In the genomic region with DNA sequence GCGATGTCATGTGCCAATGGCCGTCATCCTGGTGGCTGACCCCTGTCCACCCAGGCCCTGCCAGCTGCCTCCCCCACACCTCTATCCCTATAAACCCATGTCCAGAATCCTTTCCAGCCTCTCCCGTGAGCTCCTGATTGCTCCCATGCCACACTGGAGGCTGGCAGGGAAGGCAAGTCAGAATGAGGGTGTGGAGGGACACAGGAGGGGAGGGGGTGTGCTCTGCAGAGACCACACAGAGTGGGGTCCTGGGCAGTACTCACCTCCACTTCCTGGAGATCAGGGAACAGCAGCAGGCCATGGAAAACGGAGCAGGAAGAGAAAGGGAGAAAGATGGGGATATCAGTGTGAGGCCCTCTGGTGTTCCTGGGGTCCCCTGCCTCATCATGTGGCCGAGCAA, we compare ENCODE assay signal across 17 cellular contexts.
"Had no signal": no experiment of that assay in that cellular context is flagged by ENCODE, and none has a peak within 500 bp of the region (broad histone marks: within the 10 kb centered on the region; RNA-seq: fewer than 3 reads in every experiment).

No MANE protein-coding gene starts in this region.

- H3K9me3 ChIP-seq: left ventricle myocardium inferior, psoas muscle, SK-N-SH, upper lobe of left lung had no signal

- H3K27me3 ChIP-seq: hepatocyte, upper lobe of left lung had no signal

- H3K36me3 ChIP-seq: brain microvascular endothelial cell, left ventricle myocardium inferior had no signal

- ATAC-seq: activated CD8-positive, alpha-beta memory T cell treated with anti-CD3 and anti-CD28 coated beads, Interleukin-2, amount 10 ng/mL, durations not matched to agents 7 days and 5 days; psoas muscle; sciatic nerve had no signal

- H3K27ac Mint-ChIP-seq: activated CD8-positive, alpha-beta memory T cell treated with anti-CD3 and anti-CD28 coated beads, Interleukin-2, amount 10 ng/mL, durations not matched to agents 7 days and 5 days; dendritic cell treated with granulocyte-macrophage colony-stimulating factor and Interleukin-4, amounts not matched to agents 40 ng/mL and 50 ng/mL, for 4 days had no signal

- DNase-seq: activated CD4-positive, alpha-beta T cell treated with anti-CD3 and anti-CD28 coated beads, Interleukin-2, amount 50 U/mL, for 1 hour; activated CD8-positive, alpha-beta memory T cell treated with anti-CD3 and anti-CD28 coated beads, Interleukin-2, amount 10 ng/mL, durations not matched to agents 7 days and 5 days; activated naive CD4-positive, alpha-beta T cell treated with Interleukin-2 at 50 U/mL for 16 hours; activated T-cell treated with anti-CD3 and anti-CD28 coated beads, Interleukin-2, amount 50 U/mL, for 48 hours; brain microvascular endothelial cell; cerebellar nuclear complex; erythroblast; kidney; left ventricle myocardium inferior; SK-N-SH; stimulated activated CD4-positive, alpha-beta T cell treated with anti-CD3 and anti-CD28 coated beads, Interleukin-2, amount 100 ng/mL, for 24 hours; stimulated activated naive CD4-positive, alpha-beta T cell treated with Interleukin-2 at 50 U/mL for 16 hours; upper lobe of left lung had no signal

- H3K27ac ChIP-seq: brain microvascular endothelial cell, hepatocyte, left ventricle myocardium inferior, psoas muscle, upper lobe of left lung had no signal

- H3K9me3 Mint-ChIP-seq: dendritic cell treated with granulocyte-macrophage colony-stimulating factor and Interleukin-4, amounts not matched to agents 40 ng/mL and 50 ng/mL, for 4 days had no signal

- H3K4me3 ChIP-seq: hepatocyte, left ventricle myocardium inferior, psoas muscle, upper lobe of left lung had no signal

- H3K27me3 Mint-ChIP-seq: activated CD8-positive, alpha-beta memory T cell treated with anti-CD3 and anti-CD28 coated beads, Interleukin-2, amount 10 ng/mL, durations not matched to agents 7 days and 5 days had no signal

- H3K4me3 Mint-ChIP-seq: activated CD8-positive, alpha-beta memory T cell treated with anti-CD3 and anti-CD28 coated beads, Interleukin-2, amount 10 ng/mL, durations not matched to agents 7 days and 5 days; dendritic cell treated with granulocyte-macrophage colony-stimulating factor and Interleukin-4, amounts not matched to agents 40 ng/mL and 50 ng/mL, for 4 days had no signal
